Comparison of ENCODE assay signal across 8 cellular contexts in the genomic region with DNA sequence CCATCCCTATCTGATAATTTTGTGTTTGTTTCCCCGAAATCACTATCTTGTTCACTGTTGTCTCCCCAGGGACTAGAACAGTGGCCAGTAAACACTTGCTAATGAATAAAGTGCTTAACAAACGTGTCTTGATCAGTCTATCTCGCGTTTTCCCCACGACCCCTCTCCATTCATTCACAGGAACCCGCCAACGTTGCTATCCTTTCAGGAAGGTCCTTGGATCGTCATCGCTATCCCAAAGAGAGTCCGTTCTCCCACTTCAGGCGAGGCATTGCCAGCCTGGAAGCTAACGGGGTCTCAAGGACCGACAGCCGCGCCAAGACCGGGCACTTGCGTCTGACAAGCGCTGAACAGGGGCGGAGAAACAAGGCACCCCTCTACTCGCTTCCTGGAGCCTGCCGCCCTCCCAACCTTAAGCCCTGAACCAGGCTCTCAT. TPM values are rescaled to one million over a fixed set of nuclear protein-coding genes. Genes with fewer than 3 reads are reported as not detected.
A peak's percentile ranks its signal among the peaks of the same experiment; 100 is the strongest.
DNase-seq lines count a peak whose midpoint lies in the region; ATAC-seq, FAIRE-seq and TF ChIP-seq lines count a peak whose summit lies in the region.

No MANE protein-coding gene starts in this region.

- intact Hi-C loops in heart right ventricle (cut with DNase I) = loop anchor here in 2 of 10 donors (1.0 to 10.0 kb wide), 3 partner anchors 251 to 677 kb away; a partner anchor contains a TSS

- H4K20me1 ChIP-seq in BLaER1 (peaks cover 24% of the 10 kb centered on the region; the same call in 1 of the 2 replicates), OCI-LY3 (ENCODE audit: insufficient read depth, low read length) (no peaks in the 10 kb centered on the region)

- H3K36me3 Mint-ChIP-seq in stimulated activated memory B cell treated with anti-CD40 and anti-IgM and Interleukin-4, amounts not matched to agents 10 μg/mL and 1 μg/mL and 100 μg/mL, for 72 hours = peaks cover 9% of the 10 kb centered on the region

- H3K27me3 Mint-ChIP-seq in stimulated activated memory B cell treated with anti-CD40 and anti-IgM and Interleukin-4, amounts not matched to agents 10 μg/mL and 1 μg/mL and 100 μg/mL, for 72 hours = no peaks in the 10 kb centered on the region

- no peaks in the 10 kb centered on the region for H3K9me3 ChIP-seq in BLaER1
- no peaks in the 10 kb centered on the region for H3K9me3 ChIP-seq in OCI-LY3 (ENCODE audit: insufficient read depth, low read length)
- H3K9me3 ChIP-seq in heart right ventricle = no peaks in the 10 kb centered on the region

- peak overlapping the region; percentile 60 for H3K27ac ChIP-seq in BLaER1
- peak overlapping the region; percentile 39 for H3K27ac ChIP-seq in OCI-LY3 (ENCODE audit: low read length)
- peak overlapping the region in 9 of 10 donors; percentile 64 to 92 (median 82) for H3K27ac ChIP-seq in heart right ventricle

- WGBS in heart right ventricle, 2 donors = 0 to 1% methylated on average over 21 of the region's 21 CpGs

- TF ChIP-seq CTCF in OCI-LY3 (IDR thresholded peaks at IDR 0.05; ENCODE audit: low read depth, low read length) = no peak
- TF ChIP-seq CTCF in heart right ventricle (IDR thresholded peaks at IDR 0.05) = no peak
- TF ChIP-seq CTCF in D721Med (IDR thresholded peaks at IDR 0.05; ENCODE audit: insufficient read depth, missing control alignments) = no peak

- H3K4me1 Mint-ChIP-seq in stimulated activated memory B cell treated with anti-CD40 and anti-IgM and Interleukin-4, amounts not matched to agents 10 μg/mL and 1 μg/mL and 100 μg/mL, for 72 hours = peaks cover 43% of the 10 kb centered on the region

- H3K27ac Mint-ChIP-seq in stimulated activated memory B cell treated with anti-CD40 and anti-IgM and Interleukin-4, amounts not matched to agents 10 μg/mL and 1 μg/mL and 100 μg/mL, for 72 hours = no peak overlapping the region

- H3K36me3 ChIP-seq in BLaER1 (peaks cover 22% of the 10 kb centered on the region), OCI-LY3 (replicated peaks; ENCODE audit: low read depth, low read length) (peaks cover 16% of the 10 kb centered on the region), heart right ventricle (peaks cover 0 to 22% (median 0%) of the 10 kb centered on the region in 9 donors)

- ATAC-seq in GM21717 (IDR thresholded peaks at IDR 0.05; ENCODE audit: unreplicated experiment) = peak; percentile 14
- ATAC-seq in heart right ventricle = peak in 7 of 8 donors; percentile 3 to 52 (median 29)
- ATAC-seq in stimulated activated memory B cell treated with anti-CD40 and anti-IgM and Interleukin-4, amounts not matched to agents 10 μg/mL and 1 μg/mL and 100 μg/mL, for 72 hours = peak; percentile 11
- ATAC-seq in HG02623 (IDR thresholded peaks at IDR 0.05; ENCODE audit: unreplicated experiment) = no peak

- H3K27me3 ChIP-seq in BLaER1 = no peaks in the 10 kb centered on the region
- no peaks in the 10 kb centered on the region for H3K27me3 ChIP-seq in OCI-LY3 (ENCODE audit: low read depth, low read length)
- H3K27me3 ChIP-seq in heart right ventricle = no peaks in the 10 kb centered on the region

- H3K4me3 ChIP-seq in BLaER1 (peak overlapping the region; percentile 92), OCI-LY3 (ENCODE audit: low read length) (peak overlapping the region; percentile 82), heart right ventricle (peak overlapping the region; percentile 63 to 100 (median 80))

- DNase-seq in heart right ventricle (no peak), globus pallidus (ENCODE audit: low spot score) (no peak), D721Med (ENCODE audit: insufficient read length, low spot score) (no peak)

- no peak overlapping the region for H3K4me3 Mint-ChIP-seq in stimulated activated memory B cell treated with anti-CD40 and anti-IgM and Interleukin-4, amounts not matched to agents 10 μg/mL and 1 μg/mL and 100 μg/mL, for 72 hours

- H3K4me1 ChIP-seq in BLaER1 (peaks cover 45% of the 10 kb centered on the region), OCI-LY3 (ENCODE audit: low read length) (peaks cover 16% of the 10 kb centered on the region), heart right ventricle (peaks cover 3 to 52% (median 42%) of the 10 kb centered on the region in 9 donors)

- peak overlapping the region; percentile 86 for H3K9ac ChIP-seq in BLaER1
- H3K9ac ChIP-seq in OCI-LY3 (ENCODE audit: low read length) = peak overlapping the region; percentile 71

- H3K79me2 ChIP-seq in OCI-LY3 (ENCODE audit: low read length) = peaks cover 88% of the 10 kb centered on the region

- no peaks in the 10 kb centered on the region for H3K9me3 Mint-ChIP-seq in stimulated activated memory B cell treated with anti-CD40 and anti-IgM and Interleukin-4, amounts not matched to agents 10 μg/mL and 1 μg/mL and 100 μg/mL, for 72 hours

- no peak for FAIRE-seq in D721Med (lab: Jason Lieb, UNC)

- peak overlapping the region; percentile 49; the same call in 1 of the 2 replicates for H2AFZ ChIP-seq in OCI-LY3 (ENCODE audit: low read depth, low read length)

- peak overlapping the region; percentile 92 for H3K4me2 ChIP-seq in BLaER1
- H3K4me2 ChIP-seq in OCI-LY3 (ENCODE audit: low read length) = peak overlapping the region; percentile 87

RNA-seq across cellular contexts. Expression of a gene that starts 0.3 kb away (rescaled TPM):
- 10 to 100 TPM in 1 of 10 donors, 1 to 10 TPM in 9; 5.4 to 12.2 (median 7.3) TPM for total RNA-seq in heart right ventricle
- polyA plus RNA-seq in heart right ventricle = 1 to 10 TPM; 4.7 to 5.0 TPM

RNA-seq across cellular contexts. Expression of a gene that starts 0.7 kb away (rescaled TPM):
- total RNA-seq in heart right ventricle = 1 to 10 TPM; 4.4 to 7.0 (median 6.1) TPM
- 1 to 10 TPM; 2.9 TPM for polyA plus RNA-seq in heart right ventricle
